Comparison of ENCODE assay signal across 19 cellular contexts in genomic region chr6:53730767-53731166, GRCh38.
"Had no signal": no experiment of that assay in that cellular context is flagged by ENCODE, and none has a peak within 500 bp of the region (broad histone marks: within the 10 kb centered on the region; RNA-seq: fewer than 3 reads in every experiment).

No MANE protein-coding gene starts in this region.

- H3K36me3 ChIP-seq: left lung, ovary, thoracic aorta, uterus had no signal

- H3K27me3 ChIP-seq: left lung, ovary, uterus had no signal

- DNase-seq: activated B cell treated with CpG ODN at 0.5 μM for 24 hours; activated CD4-positive, alpha-beta T cell treated with anti-CD3 and anti-CD28 coated beads, Interleukin-2, amount 10 ng/mL, durations not matched to agents 24 days and 14 days; activated naive CD4-positive, alpha-beta T cell treated with Interleukin-2 at 50 U/mL for 16 hours; activated naive CD8-positive, alpha-beta T cell treated with anti-CD3 and anti-CD28 coated beads, Interleukin-2, amount 50 U/mL, for 24 hours; central memory CD4-positive, alpha-beta T cell; cortex of kidney; effector memory CD8-positive, alpha-beta T cell; glutamatergic neuron; left lung; nephron progenitor cell; ovary; stimulated activated CD4-positive, alpha-beta T cell treated with anti-CD3 and anti-CD28 coated beads, Interleukin-15, amount 100 ng/mL, for 24 hours; stimulated activated CD4-positive, alpha-beta T cell treated with anti-CD3 and anti-CD28 coated beads, Interleukin-4, amount 100 ng/mL, for 24 hours; T-helper 17 cell; uterus had no signal

- H3K9me3 Mint-ChIP-seq: activated B cell treated with CpG ODN at 0.5 μM for 24 hours; activated naive CD8-positive, alpha-beta T cell treated with anti-CD3 and anti-CD28 coated beads, Interleukin-2, amount 50 U/mL, for 24 hours; activated T-helper 1 cell treated with anti-CD3 and anti-CD28 coated beads, Interleukin-12 subunit alpha, Interleukin-12 subunit beta, Interleukin-2, Interleukin-4 antibody, amounts not matched to agents 30 ng/mL and 10 ng/mL and 1 ng/mL, durations not matched to agents 14 hours and 24 hours and 36 hours; effector memory CD8-positive, alpha-beta T cell; memory B cell; nephron progenitor cell; stimulated activated naive CD8-positive, alpha-beta T cell treated with anti-CD3 and anti-CD28 coated beads, Interleukin-15, Interleukin-2, amounts not matched to agents 100 ng/mL and 50 ng/mL, for 24 hours had no signal

- H3K27ac Mint-ChIP-seq: activated B cell treated with CpG ODN at 0.5 μM for 24 hours; activated CD4-positive, alpha-beta T cell treated with anti-CD3 and anti-CD28 coated beads, Interleukin-2, amount 10 ng/mL, durations not matched to agents 24 days and 14 days; activated naive CD8-positive, alpha-beta T cell treated with anti-CD3 and anti-CD28 coated beads, Interleukin-2, amount 50 U/mL, for 24 hours; activated T-helper 1 cell treated with anti-CD3 and anti-CD28 coated beads, Interleukin-12 subunit alpha, Interleukin-12 subunit beta, Interleukin-2, Interleukin-4 antibody, amounts not matched to agents 30 ng/mL and 10 ng/mL and 1 ng/mL, durations not matched to agents 14 hours and 24 hours and 36 hours; effector memory CD8-positive, alpha-beta T cell; memory B cell; nephron progenitor cell; stimulated activated naive CD8-positive, alpha-beta T cell treated with anti-CD3 and anti-CD28 coated beads, Interleukin-15, Interleukin-2, amounts not matched to agents 100 ng/mL and 50 ng/mL, for 24 hours; T-helper 17 cell had no signal

- H3K4me1 ChIP-seq: uterus had no signal

- H3K4me3 ChIP-seq: left lung, ovary, thoracic aorta, uterus had no signal

- H3K9me3 ChIP-seq: left lung, ovary, thoracic aorta, uterus had no signal

- H3K4me3 Mint-ChIP-seq: activated B cell treated with CpG ODN at 0.5 μM for 24 hours; activated CD4-positive, alpha-beta T cell treated with anti-CD3 and anti-CD28 coated beads, Interleukin-2, amount 10 ng/mL, durations not matched to agents 24 days and 14 days; activated naive CD8-positive, alpha-beta T cell treated with anti-CD3 and anti-CD28 coated beads, Interleukin-2, amount 50 U/mL, for 24 hours; activated T-helper 1 cell treated with anti-CD3 and anti-CD28 coated beads, Interleukin-12 subunit alpha, Interleukin-12 subunit beta, Interleukin-2, Interleukin-4 antibody, amounts not matched to agents 30 ng/mL and 10 ng/mL and 1 ng/mL, durations not matched to agents 14 hours and 24 hours and 36 hours; effector memory CD8-positive, alpha-beta T cell; memory B cell; nephron progenitor cell; stimulated activated naive CD8-positive, alpha-beta T cell treated with anti-CD3 and anti-CD28 coated beads, Interleukin-15, Interleukin-2, amounts not matched to agents 100 ng/mL and 50 ng/mL, for 24 hours; T-helper 17 cell had no signal

- H3K27ac ChIP-seq: left lung, ovary, thoracic aorta, uterus had no signal

- ATAC-seq: activated naive CD8-positive, alpha-beta T cell treated with anti-CD3 and anti-CD28 coated beads, Interleukin-2, amount 50 U/mL, for 24 hours; effector memory CD8-positive, alpha-beta T cell; left lung; T-helper 17 cell had no signal

- H3K36me3 Mint-ChIP-seq: memory B cell had no signal
